ENCODE assay signal across 20 cellular contexts in the genomic region with DNA sequence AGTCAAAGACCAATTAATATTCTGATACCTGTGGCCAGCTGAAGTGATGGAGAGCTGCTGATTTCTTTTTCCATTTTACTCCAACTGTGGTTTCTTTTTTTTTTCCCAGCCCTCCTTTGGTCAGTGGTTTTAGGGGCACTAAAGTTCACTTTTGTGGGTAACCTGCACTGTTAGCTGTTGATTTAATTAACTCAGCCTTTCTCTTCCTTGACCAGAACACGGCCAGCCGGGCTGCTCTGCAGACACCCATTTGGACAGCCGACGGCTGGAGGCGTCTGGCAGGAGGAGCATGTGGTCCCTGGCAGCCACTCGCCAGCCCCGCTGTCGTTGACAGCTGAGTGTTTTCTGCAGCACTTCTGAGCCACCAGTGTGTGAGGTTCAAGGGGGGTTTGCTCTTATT.
DNase-seq lines count a peak whose midpoint lies in the region; ATAC-seq, FAIRE-seq and TF ChIP-seq lines count a peak whose summit lies in the region.
"Had no signal": no experiment of that assay in that cellular context is flagged by ENCODE, and none has a peak within 500 bp of the region (broad histone marks: within the 10 kb centered on the region; RNA-seq: fewer than 3 reads in every experiment).

No MANE protein-coding gene starts in this region.

- H3K9me3 ChIP-seq in left ventricle myocardium inferior (replicated peaks) (no peaks in the 10 kb centered on the region), SK-N-SH (no peaks in the 10 kb centered on the region), kidney (ENCODE audit: control insufficient read depth in 1 of 2, low read length in 2 of 2) (no peaks in the 10 kb centered on the region), upper lobe of right lung (no peaks in the 10 kb centered on the region)
- H3K9me3 ChIP-seq: mucosa of descending colon, ovary, testis had no signal

- no peak for DNase-seq in left ventricle myocardium superior
- DNase-seq in left ventricle myocardium inferior, result no peak
- peak; percentile 84 for DNase-seq in SK-N-SH
- peak; percentile 65 for DNase-seq in kidney
- peak; percentile 57 for DNase-seq in upper lobe of right lung
- DNase-seq in activated naive CD8-positive, alpha-beta T cell treated with anti-CD3 and anti-CD28 coated beads for 36 hours, result no peak
- DNase-seq in naive thymus-derived CD8-positive, alpha-beta T cell, result no peak
- DNase-seq: activated naive CD4-positive, alpha-beta T cell treated with anti-CD3 and anti-CD28 coated beads, Interleukin-2, amount 10 ng/mL, durations not matched to agents 7 days and 5 days; Calu3; NCI-H510A; ovary; T1000; testis had no signal

- CTCF ChIA-PET in SK-N-SH (lab: Yijun Ruan, JAX), result interaction anchor here (0.7 to 4.4 kb wide), 6 partner anchors 11 to 35 kb away, joined by 3 to 18 read pairs (median 4); no protein-coding TSS in a partner anchor

- no peak overlapping the region for H3K27ac Mint-ChIP-seq in activated naive CD8-positive, alpha-beta T cell treated with anti-CD3 and anti-CD28 coated beads for 36 hours
- H3K27ac Mint-ChIP-seq in naive thymus-derived CD8-positive, alpha-beta T cell, result peak overlapping the region in 5 of 10 donors; percentile 41 to 97 (median 79)
- H3K27ac Mint-ChIP-seq: activated naive CD4-positive, alpha-beta T cell treated with anti-CD3 and anti-CD28 coated beads, Interleukin-2, amount 10 ng/mL, durations not matched to agents 7 days and 5 days had no signal

- no peaks in the 10 kb centered on the region for H3K79me2 ChIP-seq in SK-N-SH (ENCODE audit: insufficient read depth)
- H3K79me2 ChIP-seq: hepatocyte had no signal

- POLR2A ChIA-PET in SK-N-SH (lab: Yijun Ruan, JAX), result interaction anchor here (1.2 kb wide), 1 partner anchor 34 kb away, joined by 3 read pairs; no protein-coding TSS in a partner anchor
- POLR2A ChIA-PET in naive thymus-derived CD8-positive, alpha-beta T cell (lab: Charles Lee), result interaction anchor here (0.7 to 1.1 kb wide), 2 partner anchors 8 to 33 kb away, joined by 3 read pairs; no protein-coding TSS in a partner anchor

- H4K20me1 ChIP-seq in SK-N-SH (ENCODE audit: insufficient read depth), result no peaks in the 10 kb centered on the region

- H3F3A ChIP-seq in SK-N-SH (replicated peaks; ENCODE audit: insufficient read depth), result no peaks in the 10 kb centered on the region

- TF ChIP-seq RAD21 in SK-N-SH (IDR thresholded peaks at IDR 0.05; ENCODE audit: low read length), result no peak; the same call in 1 of the 2 replicates

- peaks cover 6% of the 10 kb centered on the region for H3K4me1 ChIP-seq in left ventricle myocardium inferior
- H3K4me1 ChIP-seq in SK-N-SH (ENCODE audit: control insufficient read depth in 1 of 2, insufficient read depth in 2 of 2, low read depth in 1 of 2, low read length in 1 of 2), result peaks cover 0 to 36% of the 10 kb centered on the region in 2 experiments; a peak in 1 of 4 replicates
- no peaks in the 10 kb centered on the region for H3K4me1 ChIP-seq in kidney (ENCODE audit: control insufficient read depth in 1 of 2, insufficient read depth in 1 of 2, low read depth in 1 of 2, low read length in 2 of 2)
- peaks cover 10% of the 10 kb centered on the region for H3K4me1 ChIP-seq in upper lobe of right lung
- H3K4me1 ChIP-seq: testis had no signal

- peaks cover 56% of the 10 kb centered on the region for H3K27me3 ChIP-seq in left ventricle myocardium inferior (ENCODE audit: low read depth)
- peaks cover 4% of the 10 kb centered on the region; the same call in 1 of the 2 replicates for H3K27me3 ChIP-seq in SK-N-SH (ENCODE audit: insufficient read depth)
- no peaks in the 10 kb centered on the region for H3K27me3 ChIP-seq in upper lobe of right lung
- H3K27me3 ChIP-seq: hepatocyte, ovary, testis had no signal

- no peak overlapping the region for H3K4me3 Mint-ChIP-seq in activated naive CD8-positive, alpha-beta T cell treated with anti-CD3 and anti-CD28 coated beads for 36 hours
- peak overlapping the region in 2 of 10 donors; percentile 36 to 91 for H3K4me3 Mint-ChIP-seq in naive thymus-derived CD8-positive, alpha-beta T cell
- H3K4me3 Mint-ChIP-seq: activated naive CD4-positive, alpha-beta T cell treated with anti-CD3 and anti-CD28 coated beads, Interleukin-2, amount 10 ng/mL, durations not matched to agents 7 days and 5 days had no signal

- intact Hi-C loops in left ventricle myocardium superior (cut with micrococcal nuclease), result no loop called here
- intact Hi-C loops in left ventricle myocardium inferior (cut with micrococcal nuclease), result no loop called here
- intact Hi-C loops in kidney (cut with DNase I), result no loop called here
- intact Hi-C loops in upper lobe of right lung (cut with DNase I), result no loop called here

- H3K4me1 Mint-ChIP-seq in activated naive CD8-positive, alpha-beta T cell treated with anti-CD3 and anti-CD28 coated beads for 36 hours, result peaks cover 13% of the 10 kb centered on the region
- peaks cover 13 to 36% (median 23%) of the 10 kb centered on the region in 4 donors for H3K4me1 Mint-ChIP-seq in naive thymus-derived CD8-positive, alpha-beta T cell

- no peak overlapping the region for H3K4me2 ChIP-seq in SK-N-SH
- H3K4me2 ChIP-seq: hepatocyte had no signal

- peak; percentile 41 for ATAC-seq in left ventricle myocardium superior
- ATAC-seq in upper lobe of right lung, result no peak
- ATAC-seq in HG02938 (IDR thresholded peaks at IDR 0.05; ENCODE audit: unreplicated experiment), result no peak
- ATAC-seq in naive thymus-derived CD8-positive, alpha-beta T cell, result no peak

- no peak overlapping the region for H3K9ac ChIP-seq in SK-N-SH
- H3K9ac ChIP-seq in kidney (ENCODE audit: low read length in 2 of 2), result no peak overlapping the region

- H3K36me3 ChIP-seq in left ventricle myocardium inferior, result no peaks in the 10 kb centered on the region
- H3K36me3 ChIP-seq in SK-N-SH (replicated peaks in 1 of 2; ENCODE audit: control insufficient read depth in 1 of 2, insufficient read depth in 2 of 2, low read length in 1 of 2), result no peaks in the 10 kb centered on the region
- H3K36me3 ChIP-seq in kidney (ENCODE audit: control insufficient read depth in 1 of 2, insufficient read depth in 2 of 2, low read length in 2 of 2), result no peaks in the 10 kb centered on the region
- H3K36me3 ChIP-seq in upper lobe of right lung, result no peaks in the 10 kb centered on the region
- H3K36me3 ChIP-seq: ovary had no signal

- no peak overlapping the region for H2AFZ ChIP-seq in SK-N-SH (ENCODE audit: low read depth)
- H2AFZ ChIP-seq: hepatocyte had no signal

- H3K9me3 Mint-ChIP-seq in activated naive CD8-positive, alpha-beta T cell treated with anti-CD3 and anti-CD28 coated beads for 36 hours, result no peaks in the 10 kb centered on the region
- H3K9me3 Mint-ChIP-seq in naive thymus-derived CD8-positive, alpha-beta T cell, result no peaks in the 10 kb centered on the region
- H3K9me3 Mint-ChIP-seq: activated naive CD4-positive, alpha-beta T cell treated with anti-CD3 and anti-CD28 coated beads, Interleukin-2, amount 10 ng/mL, durations not matched to agents 7 days and 5 days had no signal

- no peaks in the 10 kb centered on the region for H3K9me2 ChIP-seq in SK-N-SH

- TF ChIP-seq CTCF in left ventricle myocardium inferior (IDR thresholded peaks at IDR 0.05; ENCODE audit: borderline replicate concordance) (no peak), SK-N-SH (IDR thresholded peaks at IDR 0.05) (no peak), kidney (IDR thresholded peaks at IDR 0.05; ENCODE audit: borderline replicate concordance, extremely low read depth, insufficient read depth) (no peak), upper lobe of right lung (IDR thresholded peaks at IDR 0.05) (no peak)

- H3K36me3 Mint-ChIP-seq in activated naive CD8-positive, alpha-beta T cell treated with anti-CD3 and anti-CD28 coated beads for 36 hours, result no peaks in the 10 kb centered on the region
- H3K36me3 Mint-ChIP-seq in naive thymus-derived CD8-positive, alpha-beta T cell, result no peaks in the 10 kb centered on the region
- H3K36me3 Mint-ChIP-seq: activated naive CD4-positive, alpha-beta T cell treated with anti-CD3 and anti-CD28 coated beads, Interleukin-2, amount 10 ng/mL, durations not matched to agents 7 days and 5 days had no signal

- no peak for FAIRE-seq in kidney (lab: Jason Lieb, UNC)
- FAIRE-seq: bronchial epithelial cell, G401.6, GM12878 had no signal

- no peak overlapping the region for H3K27ac ChIP-seq in left ventricle myocardium inferior (replicated peaks)
- peak overlapping the region in 1 of 2 experiments; percentile 80; a peak in 2 of 4 replicates for H3K27ac ChIP-seq in SK-N-SH (ENCODE audit: low read depth in 2 of 2, low read length in 1 of 2)
- H3K27ac ChIP-seq in kidney (ENCODE audit: low read depth in 2 of 2, low read length in 2 of 2), result no peak overlapping the region
- H3K27ac ChIP-seq in upper lobe of right lung, result no peak overlapping the region
- H3K27ac ChIP-seq: hepatocyte, ovary, testis had no signal

- 33% methylated on average over 8 of the region's 8 CpGs for WGBS in SK-N-SH (ENCODE audit: low lambda C conversion rate)

- H3K27me3 Mint-ChIP-seq in activated naive CD8-positive, alpha-beta T cell treated with anti-CD3 and anti-CD28 coated beads for 36 hours, result no peaks in the 10 kb centered on the region
- H3K27me3 Mint-ChIP-seq in naive thymus-derived CD8-positive, alpha-beta T cell, result no peaks in the 10 kb centered on the region

- no peak overlapping the region for H3K4me3 ChIP-seq in left ventricle myocardium inferior
- H3K4me3 ChIP-seq in SK-N-SH (ENCODE audit: low read depth in 2 of 2, low read length in 1 of 2), result no peak overlapping the region
- no peak overlapping the region for H3K4me3 ChIP-seq in kidney (ENCODE audit: low read length in 2 of 2)
- H3K4me3 ChIP-seq in upper lobe of right lung, result no peak overlapping the region
- H3K4me3 ChIP-seq: GM12878, hepatocyte, mucosa of descending colon, ovary, skin epidermis, testis had no signal

- TF ChIP-seq EP300 in SK-N-SH (IDR thresholded peaks at IDR 0.05; ENCODE audit: borderline replicate concordance in 1 of 2, low read depth in 1 of 2, low read length in 1 of 2), result peak in 1 of 2 experiments; percentile 52; a peak in 2 of 4 replicates

TF ChIP-seq in SK-N-SH, 30 proteins besides CTCF, POLR2A, EP300 and RAD21 (continues in another document):
- TF ChIP-seq MEF2A (IDR thresholded peaks at IDR 0.05; ENCODE audit: borderline replicate concordance, low read depth) (no peak), TAF1 (IDR thresholded peaks at IDR 0.05; ENCODE audit: borderline replicate concordance, low read depth, low read length) (no peak), TEAD4 (IDR thresholded peaks at IDR 0.05; ENCODE audit: borderline replicate concordance, insufficient read depth) (no peak), RCOR1 (IDR thresholded peaks at IDR 0.05; ENCODE audit: low read length) (peak; percentile 38; the same call in 1 of the 2 replicates)

Comparison
In these comparisons a context has a peak if more than half of its experiments do, and no peak if none do; other contexts are left out.
1. DNase-seq: peak in SK-N-SH (single experiment), kidney (single experiment) and upper lobe of right lung (single experiment); none in left ventricle myocardium superior (single experiment), left ventricle myocardium inferior (single experiment), activated naive CD8-positive, alpha-beta T cell treated with anti-CD3 and anti-CD28 coated beads for 36 hours (single experiment) and naive thymus-derived CD8-positive, alpha-beta T cell (0 of 10).